ENCODE assay signal across 1 cellular context in the genomic region with DNA sequence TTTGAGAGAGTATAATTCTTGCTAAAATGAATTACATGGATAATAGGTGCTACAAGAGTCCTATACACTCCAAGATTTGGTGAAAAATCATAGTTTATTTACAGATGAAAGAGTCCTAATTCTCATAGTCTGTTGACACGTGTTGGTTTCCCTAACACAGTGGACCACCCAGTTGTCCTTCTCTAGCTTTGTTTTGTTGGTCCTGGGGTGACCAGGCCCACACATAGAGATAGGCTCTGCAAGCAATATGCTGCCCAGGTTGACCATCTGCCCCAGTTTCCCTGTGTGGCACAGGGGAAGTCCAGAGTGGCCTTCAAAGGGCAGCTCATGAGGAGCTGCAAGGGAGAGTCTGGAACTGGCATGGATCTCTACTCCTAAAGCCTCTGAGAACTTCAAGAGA.
TF ChIP-seq lines count a peak whose summit lies in the region.

No MANE protein-coding gene starts in this region.

TF ChIP-seq in SK-N-SH treated with all-trans-retinoic acid at 6 μM for 48 hours, 23 proteins besides CTCF, POLR2A, EP300 and RAD21 (continued from another document):
- TF ChIP-seq PATZ1 (CRISPR knock-in tag; IDR thresholded peaks at IDR 0.05; ENCODE audit: borderline replicate concordance) (no peak), GLIS3 (CRISPR knock-in tag; IDR thresholded peaks at IDR 0.05) (no peak), OSR1 (CRISPR knock-in tag; IDR thresholded peaks at IDR 0.05) (no peak), ZFP3 (CRISPR knock-in tag; IDR thresholded peaks at IDR 0.05) (no peak), CSRNP3 (CRISPR knock-in tag; IDR thresholded peaks at IDR 0.05) (no peak)
